20 cellular contexts compared by ENCODE assay signal in genomic region chr5:5767286-5767928, GRCh38.
DNase-seq lines count a peak whose midpoint lies in the region; ATAC-seq and TF ChIP-seq lines count a peak whose summit lies in the region.
"Had no signal": no experiment of that assay in that cellular context is flagged by ENCODE, and none has a peak within 500 bp of the region (broad histone marks: within the 10 kb centered on the region; RNA-seq: fewer than 3 reads in every experiment).

No MANE protein-coding gene starts in this region.

- 76 to 88% (median 87%) methylated on average over 4 to 5 of the region's 5 CpGs for WGBS in adrenal gland, 4 donors
- 39 to 61% methylated on average over 5 of the region's 5 CpGs for WGBS in thyroid gland, 2 donors

- H3K27ac ChIP-seq in adrenal gland (no peak overlapping the region), left lung (no peak overlapping the region), thyroid gland (peak overlapping the region; percentile 32 to 76 (median 57))
- H3K27ac ChIP-seq: brain microvascular endothelial cell, colonic mucosa, parathyroid adenoma, vagina had no signal

- ATAC-seq in Right ventricle myocardium inferior (peak; percentile 94), left lung (peak; percentile 93)
- ATAC-seq: activated naive CD8-positive, alpha-beta T cell treated with anti-CD3 and anti-CD28 coated beads, Interleukin-2, amount 50 U/mL, for 24 hours had no signal

- intact Hi-C loops in Right ventricle myocardium inferior (cut with DNase I) = no loop called here
- intact Hi-C loops in cardiac septum (cut with DNase I) = no loop called here
- intact Hi-C loops in adrenal gland (cut with DNase I) = no loop called here
- intact Hi-C loops in left lung (cut with DNase I) = no loop called here
- intact Hi-C loops in thyroid gland (cut with DNase I) = no loop called here

- H3K4me1 ChIP-seq in adrenal gland (replicated peaks in 1 of 2) = no peaks in the 10 kb centered on the region
- H3K4me1 ChIP-seq in left lung = no peaks in the 10 kb centered on the region
- H3K4me1 ChIP-seq in thyroid gland = peaks cover 21% of the 10 kb centered on the region in 2 donors
- H3K4me1 ChIP-seq: colonic mucosa, parathyroid adenoma, vagina had no signal

- H3K9me3 ChIP-seq in adrenal gland (replicated peaks in 1 of 3) (no peaks in the 10 kb centered on the region), left lung (no peaks in the 10 kb centered on the region), thyroid gland (no peaks in the 10 kb centered on the region)
- H3K9me3 ChIP-seq: colonic mucosa, vagina had no signal

- no peaks in the 10 kb centered on the region for H3K27me3 ChIP-seq in adrenal gland
- H3K27me3 ChIP-seq in left lung = no peaks in the 10 kb centered on the region
- H3K27me3 ChIP-seq in thyroid gland = no peaks in the 10 kb centered on the region
- H3K27me3 ChIP-seq: brain microvascular endothelial cell, colonic mucosa, vagina had no signal

- DNase-seq in Right ventricle myocardium inferior (ENCODE audit: missing footprints) (peak; percentile 64), cardiac septum (ENCODE audit: low spot score) (no peak), adrenal gland (peak in 4 of 7 donors; percentile 17 to 36 (median 24)), left lung (peak in 1 of 2 donors; percentile 38), thyroid gland (peak; percentile 92 to 93), NCI-H82 treated with DMSO at 0.1 percent for 48 hours (lab: John Stamatoyannopoulos, UW; ENCODE audit: unreplicated experiment) (no peak), NOMO-1 treated with dmso at 0.1 percent for 144 hours (lab: John Stamatoyannopoulos, UW; ENCODE audit: unreplicated experiment) (no peak), ecto neural progenitor cell (ENCODE audit: low spot score) (no peak)
- DNase-seq: activated CD4-positive, alpha-beta memory T cell treated with anti-CD3 and anti-CD28 coated beads for 36 hours; activated effector memory CD4-positive, alpha-beta T cell treated with anti-CD3 and anti-CD28 coated beads, Interleukin-2, amount 50 U/mL, for 16 hours; activated naive CD8-positive, alpha-beta T cell treated with anti-CD3 and anti-CD28 coated beads, Interleukin-2, amount 50 U/mL, for 24 hours; brain microvascular endothelial cell; colonic mucosa; MM.1S; NCI-H1694 treated with DMSO at 0.1 percent for 48 hours; NCI-H510A treated with DMSO at 0.1 percent for 48 hours; RPMI8226; T1000 had no signal

- TF ChIP-seq CTCF in adrenal gland (IDR thresholded peaks at IDR 0.05) (no peak), left lung (IDR thresholded peaks at IDR 0.05) (no peak), thyroid gland (IDR thresholded peaks at IDR 0.05) (no peak)

- no peaks in the 10 kb centered on the region for H3K36me3 ChIP-seq in adrenal gland (replicated peaks in 1 of 2)
- H3K36me3 ChIP-seq in left lung = no peaks in the 10 kb centered on the region
- H3K36me3 ChIP-seq in thyroid gland = no peaks in the 10 kb centered on the region
- H3K36me3 ChIP-seq: brain microvascular endothelial cell, colonic mucosa, vagina had no signal

- H3K4me3 ChIP-seq in adrenal gland = no peak overlapping the region
- no peak overlapping the region for H3K4me3 ChIP-seq in left lung
- H3K4me3 ChIP-seq in thyroid gland (replicated peaks in 1 of 3) = no peak overlapping the region
- H3K4me3 ChIP-seq: colonic mucosa, vagina had no signal

- TF ChIP-seq POLR2A in adrenal gland (IDR thresholded peaks at IDR 0.05) (no peak), thyroid gland (IDR thresholded peaks at IDR 0.05) (no peak)

Comparison
In these comparisons a context has a peak if more than half of its experiments do, and no peak if none do; other contexts are left out.
1. DNase-seq: peak in Right ventricle myocardium inferior (single experiment), adrenal gland (4 of 7) and thyroid gland (2 of 2); none in cardiac septum (single experiment), NCI-H82 treated with DMSO at 0.1 percent for 48 hours (single experiment), NOMO-1 treated with dmso at 0.1 percent for 144 hours (single experiment) and ecto neural progenitor cell (single experiment).
2. H3K27ac ChIP-seq: peak in thyroid gland (3 of 3); none in adrenal gland (0 of 5) and left lung (0 of 2).